12 cellular contexts compared by ENCODE assay signal in genomic region chr19:15527705-15528104, GRCh38. TPM values are rescaled to one million over a fixed set of nuclear protein-coding genes. Genes with fewer than 3 reads are reported as not detected.
"Had no signal": no experiment of that assay in that cellular context is flagged by ENCODE, and none has a peak within 500 bp of the region (broad histone marks: within the 10 kb centered on the region; RNA-seq: fewer than 3 reads in every experiment).

No MANE protein-coding gene starts in this region.

- FAIRE-seq: H1, H54 had no signal

- H3K9ac ChIP-seq: GM23248 had no signal

- H3K4me2 ChIP-seq: GM23338 had no signal

- H3K4me3 ChIP-seq: GM23248, GM23338, HAP-1 had no signal

- H3K27ac ChIP-seq: GM23248 had no signal

- DNase-seq: GM23248, GOT3, H7, H9, HCEC 1CT, HFFc6 had no signal

- H3K9me3 ChIP-seq: HAP-1 had no signal

- H3K4me3 Mint-ChIP-seq: GM23338, H9, HFFc6 had no signal

- H3K4me1 Mint-ChIP-seq: GM23338, H9 had no signal

- H3K27ac Mint-ChIP-seq: GM23338, H9, HFFc6 had no signal

- H2AFZ ChIP-seq: GM23248, GM23338 had no signal

- ATAC-seq: GM23338, HCT116 had no signal

- H3K36me3 ChIP-seq: HAP-1 had no signal

- H3K4me1 ChIP-seq: HAP-1 had no signal

RNA-seq across cellular contexts. Expression of gene CYP4F22, which starts 19.4 kb away (rescaled TPM):
- total RNA-seq: GM23248, H1, H7, H9, HFFc6 had no signal
- polyA plus RNA-seq: GM23248, H1 had no signal

RNA-seq across cellular contexts. Expression of gene PGLYRP2, which starts 48.4 kb away (rescaled TPM):
- total RNA-seq: GM23248, GM23338, H1, H4, H7, H9, HFFc6 had no signal
- polyA plus RNA-seq: GM23248, GM23338, H1 had no signal
